1 cellular context compared by ENCODE assay signal in genomic region chr17:68011199-68011665, GRCh38.
TF ChIP-seq lines count a peak whose summit lies in the region.

No MANE protein-coding gene starts in this region.

TF ChIP-seq in K562, 482 proteins besides CTCF, POLR2A, EP300 and RAD21 (continued from another document and continues in another):
- peak; percentile 73; the same call in 1 of the 2 replicates for TF ChIP-seq TRIM28 (IDR thresholded peaks at IDR 0.05)
- TF ChIP-seq E2F5 (CRISPR knock-in tag; IDR thresholded peaks at IDR 0.05) = no peak
- peak; percentile 66; the same call in 1 of the 2 replicates for TF ChIP-seq CTBP1 (IDR thresholded peaks at IDR 0.05; ENCODE audit: borderline replicate concordance)
- TF ChIP-seq LARP7 (IDR thresholded peaks at IDR 0.05) = peak; percentile 83
- peak in 1 of 2 experiments; percentile 44; a peak in 1 of 4 replicates for TF ChIP-seq TRIM24 (IDR thresholded peaks at IDR 0.05)
- no peak for TF ChIP-seq FOXP4 (CRISPR knock-in tag; IDR thresholded peaks at IDR 0.05; ENCODE audit: borderline replicate concordance)
- peak; percentile 73 for TF ChIP-seq CC2D1A (IDR thresholded peaks at IDR 0.05)
- TF ChIP-seq HBP1 (CRISPR knock-in tag; IDR thresholded peaks at IDR 0.05) = 0 out of 2 replicates have a peak, but pooled peaks have one; percentile 27
- peak; percentile 35; the same call in 1 of the 2 replicates for TF ChIP-seq EP400 (IDR thresholded peaks at IDR 0.05)
- no peak for TF ChIP-seq ARID3A (IDR thresholded peaks at IDR 0.05; ENCODE audit: borderline replicate concordance, low read depth, low read length)
- TF ChIP-seq L3MBTL2 (IDR thresholded peaks at IDR 0.05) = peak; percentile 35; the same call in 1 of the 2 replicates
- 0 out of 2 replicates have a peak, but pooled peaks have one; percentile 64 for TF ChIP-seq THRAP3 (IDR thresholded peaks at IDR 0.05; ENCODE audit: borderline replicate concordance)
- 0 out of 6 replicates have a peak, but pooled peaks of 1 of the 3 experiments have one; percentile 21 for TF ChIP-seq ZBTB11 (CRISPR knock-in tag; IDR thresholded peaks at IDR 0.05)
- TF ChIP-seq MYC (IDR thresholded peaks at IDR 0.05; ENCODE audit: low read depth, low read length) = peak; percentile 33; the same call in 1 of the 2 replicates
- no peak for TF ChIP-seq MYC (CRISPR knock-in tag; IDR thresholded peaks at IDR 0.05; ENCODE audit: borderline replicate concordance, low read depth)
- TF ChIP-seq ZNF444 (CRISPR knock-in tag; IDR thresholded peaks at IDR 0.05) = no peak
- TF ChIP-seq ARNT (IDR thresholded peaks at IDR 0.05) = peak in 1 of 2 experiments; percentile 44; a peak in 1 of 4 replicates
- no peak for TF ChIP-seq EWSR1 (IDR thresholded peaks at IDR 0.05; ENCODE audit: borderline replicate concordance, low read depth, partially characterized antibody)
- TF ChIP-seq RBFOX2 (IDR thresholded peaks at IDR 0.05; ENCODE audit: low read depth, low read length) = 0 out of 2 replicates have a peak, but pooled peaks have one; percentile 35
- TF ChIP-seq KAT7 (CRISPR knock-in tag; IDR thresholded peaks at IDR 0.05; ENCODE audit: borderline replicate concordance) = no peak
- peak; percentile 58; the same call in 1 of the 2 replicates for TF ChIP-seq HLTF (IDR thresholded peaks at IDR 0.05)
- no peak for TF ChIP-seq SIX5 (IDR thresholded peaks at IDR 0.05; ENCODE audit: borderline replicate concordance in 1 of 2, insufficient read depth in 1 of 2, low read depth in 1 of 2, low read length in 2 of 2)
- 0 out of 2 replicates have a peak, but pooled peaks have one; percentile 28 for TF ChIP-seq ZBTB26 (CRISPR knock-in tag; IDR thresholded peaks at IDR 0.05)
- peak; percentile 80 for TF ChIP-seq NR2C1 (IDR thresholded peaks at IDR 0.05)
- peak; percentile 84 for TF ChIP-seq NR2C1 (tag; IDR thresholded peaks at IDR 0.05)
- peak; percentile 80; the same call in 1 of the 2 replicates for TF ChIP-seq FOXP1 (CRISPR knock-in tag; IDR thresholded peaks at IDR 0.05)
- TF ChIP-seq ZBTB2 (IDR thresholded peaks at IDR 0.05) = peak; percentile 64; the same call in 1 of the 2 replicates
- 0 out of 3 replicates have a peak, but pooled peaks of 1 of the 2 experiments have one; percentile 28 for TF ChIP-seq CBX3 (IDR thresholded peaks at IDR 0.05; ENCODE audit: borderline replicate concordance in 1 of 2, low read length in 2 of 2)
- peak; percentile 51; the same call in 1 of the 2 replicates for TF ChIP-seq SMARCA4 (IDR thresholded peaks at IDR 0.05)
- peak; percentile 76 for TF ChIP-seq ZBTB33 (CRISPR knock-in tag; IDR thresholded peaks at IDR 0.05)
- 0 out of 2 replicates have a peak, but pooled peaks have one; percentile 17 for TF ChIP-seq ZEB2 (IDR thresholded peaks at IDR 0.05)
- peak; percentile 68; the same call in 1 of the 2 replicates for TF ChIP-seq TOE1 (IDR thresholded peaks at IDR 0.05; ENCODE audit: borderline replicate concordance)
- TF ChIP-seq TOE1 (CRISPR knock-in tag; IDR thresholded peaks at IDR 0.05; ENCODE audit: borderline replicate concordance, low read depth) = no peak
- TF ChIP-seq EHMT2 (IDR thresholded peaks at IDR 0.05) = peak; percentile 55; the same call in 1 of the 2 replicates
- no peak; a peak in 1 of 4 replicates for TF ChIP-seq HDAC1 (IDR thresholded peaks at IDR 0.05)
- 0 out of 2 replicates have a peak, but pooled peaks have one; percentile 33 for TF ChIP-seq SOX6 (IDR thresholded peaks at IDR 0.05)
